2 cellular contexts compared by ENCODE assay signal in genomic region chr17:43601280-43602050, GRCh38.
TF ChIP-seq lines count a peak whose summit lies in the region.

No MANE protein-coding gene starts in this region.

TF ChIP-seq in IMR-90, 13 proteins besides CTCF, POLR2A, EP300 and RAD21:
- no peak for TF ChIP-seq MAZ (IDR thresholded peaks at IDR 0.05; ENCODE audit: borderline replicate concordance, low read depth, low read length)
- no peak for TF ChIP-seq ELK1 (IDR thresholded peaks at IDR 0.05; ENCODE audit: borderline replicate concordance, low read depth, low read length)
- no peak for TF ChIP-seq CHD1 (IDR thresholded peaks at IDR 0.05; ENCODE audit: low read depth, low read length)
- no peak for TF ChIP-seq SMC3 (IDR thresholded peaks at IDR 0.05; ENCODE audit: low read depth, low read length)
- no peak for TF ChIP-seq MXI1 (IDR thresholded peaks at IDR 0.05; ENCODE audit: borderline replicate concordance, low read depth, low read length)
- TF ChIP-seq RCOR1 (IDR thresholded peaks at IDR 0.05; ENCODE audit: insufficient replicate concordance, low read length) = no peak
- no peak for TF ChIP-seq FOS (IDR thresholded peaks at IDR 0.05; ENCODE audit: low read depth, low read length)
- no peak for TF ChIP-seq MAFK (IDR thresholded peaks at IDR 0.05; ENCODE audit: low read depth, low read length)
- TF ChIP-seq RFX5 (IDR thresholded peaks at IDR 0.05; ENCODE audit: low read depth, low read length) = no peak

TF ChIP-seq in K562, 482 proteins besides CTCF, POLR2A, EP300 and RAD21:
- no peak for TF ChIP-seq ZNF23 (CRISPR knock-in tag; IDR thresholded peaks at IDR 0.05)
- TF ChIP-seq ARID2 (IDR thresholded peaks at IDR 0.05) = no peak
- 0 out of 2 replicates have a peak, but pooled peaks have one; percentile 20 for TF ChIP-seq ATF3 (IDR thresholded peaks at IDR 0.05)
- TF ChIP-seq ATF3 (CRISPR knock-in tag; conservative IDR thresholded peaks at IDR 0.05) = no peak
